Comparison of ENCODE assay signal across 1 cellular context in genomic region chr1:167565922-167566321, GRCh38.
TF ChIP-seq lines count a peak whose summit lies in the region.

No MANE protein-coding gene starts in this region.

TF ChIP-seq in K562, 482 proteins besides CTCF, POLR2A, EP300 and RAD21 (continued from another document):
- TF ChIP-seq, protein P1, sequence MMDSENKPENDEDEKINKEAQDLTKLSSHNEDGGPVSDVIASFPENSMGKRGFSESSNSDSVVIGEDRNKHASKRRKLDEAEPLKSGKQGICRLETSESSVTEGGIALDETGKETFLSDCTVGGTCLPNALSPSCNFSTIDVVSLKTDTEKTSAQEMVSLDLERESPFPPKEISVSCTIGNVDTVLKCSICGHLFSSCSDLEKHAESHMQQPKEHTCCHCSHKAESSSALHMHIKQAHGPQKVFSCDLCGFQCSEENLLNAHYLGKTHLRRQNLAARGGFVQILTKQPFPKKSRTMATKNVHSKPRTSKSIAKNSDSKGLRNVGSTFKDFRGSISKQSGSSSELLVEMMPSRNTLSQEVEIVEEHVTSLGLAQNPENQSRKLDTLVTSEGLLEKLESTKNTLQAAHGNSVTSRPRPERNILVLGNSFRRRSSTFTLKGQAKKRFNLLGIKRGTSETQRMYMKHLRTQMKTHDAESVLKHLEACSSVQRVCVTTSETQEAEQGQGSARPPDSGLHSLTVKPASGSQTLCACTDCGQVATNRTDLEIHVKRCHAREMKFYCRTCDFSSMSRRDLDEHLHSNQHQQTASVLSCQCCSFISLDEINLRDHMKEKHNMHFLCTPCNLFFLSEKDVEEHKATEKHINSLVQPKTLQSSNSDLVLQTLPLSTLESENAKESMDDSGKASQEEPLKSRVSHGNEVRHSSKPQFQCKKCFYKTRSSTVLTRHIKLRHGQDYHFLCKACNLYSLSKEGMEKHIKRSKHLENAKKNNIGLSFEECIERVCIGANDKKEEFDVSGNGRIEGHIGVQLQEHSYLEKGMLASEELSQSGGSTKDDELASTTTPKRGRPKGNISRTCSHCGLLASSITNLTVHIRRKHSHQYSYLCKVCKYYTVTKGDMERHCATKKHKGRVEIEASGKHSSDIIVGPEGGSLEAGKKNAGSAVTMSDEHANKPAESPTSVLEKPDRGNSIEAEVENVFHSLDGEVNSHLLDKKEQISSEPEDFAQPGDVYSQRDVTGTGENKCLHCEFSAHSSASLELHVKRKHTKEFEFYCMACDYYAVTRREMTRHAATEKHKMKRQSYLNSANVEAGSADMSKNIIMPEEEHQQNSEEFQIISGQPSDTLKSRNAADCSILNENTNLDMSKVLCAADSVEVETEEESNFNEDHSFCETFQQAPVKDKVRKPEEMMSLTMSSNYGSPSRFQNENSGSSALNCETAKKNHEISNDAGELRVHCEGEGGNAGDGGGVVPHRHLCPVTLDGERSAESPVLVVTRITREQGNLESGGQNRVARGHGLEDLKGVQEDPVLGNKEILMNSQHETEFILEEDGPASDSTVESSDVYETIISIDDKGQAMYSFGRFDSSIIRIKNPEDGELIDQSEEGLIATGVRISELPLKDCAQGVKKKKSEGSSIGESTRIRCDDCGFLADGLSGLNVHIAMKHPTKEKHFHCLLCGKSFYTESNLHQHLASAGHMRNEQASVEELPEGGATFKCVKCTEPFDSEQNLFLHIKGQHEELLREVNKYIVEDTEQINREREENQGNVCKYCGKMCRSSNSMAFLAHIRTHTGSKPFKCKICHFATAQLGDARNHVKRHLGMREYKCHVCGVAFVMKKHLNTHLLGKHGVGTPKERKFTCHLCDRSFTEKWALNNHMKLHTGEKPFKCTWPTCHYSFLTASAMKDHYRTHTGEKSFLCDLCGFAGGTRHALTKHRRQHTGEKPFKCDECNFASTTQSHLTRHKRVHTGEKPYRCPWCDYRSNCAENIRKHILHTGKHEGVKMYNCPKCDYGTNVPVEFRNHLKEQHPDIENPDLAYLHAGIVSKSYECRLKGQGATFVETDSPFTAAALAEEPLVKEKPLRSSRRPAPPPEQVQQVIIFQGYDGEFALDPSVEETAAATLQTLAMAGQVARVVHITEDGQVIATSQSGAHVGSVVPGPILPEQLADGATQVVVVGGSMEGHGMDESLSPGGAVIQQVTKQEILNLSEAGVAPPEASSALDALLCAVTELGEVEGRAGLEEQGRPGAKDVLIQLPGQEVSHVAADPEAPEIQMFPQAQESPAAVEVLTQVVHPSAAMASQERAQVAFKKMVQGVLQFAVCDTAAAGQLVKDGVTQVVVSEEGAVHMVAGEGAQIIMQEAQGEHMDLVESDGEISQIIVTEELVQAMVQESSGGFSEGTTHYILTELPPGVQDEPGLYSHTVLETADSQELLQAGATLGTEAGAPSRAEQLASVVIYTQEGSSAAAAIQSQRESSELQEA (IDR thresholded peaks at IDR 0.05; ENCODE audit: low read depth), result no peak
- no peak for TF ChIP-seq GTF2F1 (IDR thresholded peaks at IDR 0.05; ENCODE audit: low read depth, low read length)
- no peak for TF ChIP-seq IRF1 (CRISPR knock-in tag; IDR thresholded peaks at IDR 0.05; ENCODE audit: borderline replicate concordance)
- TF ChIP-seq L3MBTL2 (IDR thresholded peaks at IDR 0.05), result no peak
- no peak for TF ChIP-seq ARID2 (IDR thresholded peaks at IDR 0.05)
- TF ChIP-seq SIX5 (IDR thresholded peaks at IDR 0.05; ENCODE audit: borderline replicate concordance in 1 of 2, insufficient read depth in 1 of 2, low read depth in 1 of 2, low read length in 2 of 2), result no peak
- TF ChIP-seq BACH1 (tag; IDR thresholded peaks at IDR 0.05), result no peak
- no peak for TF ChIP-seq POLR3A (IDR thresholded peaks at IDR 0.05; ENCODE audit: borderline replicate concordance, extremely low read depth, insufficient read depth, insufficient read length)
- TF ChIP-seq ZZZ3 (IDR thresholded peaks at IDR 0.05), result no peak
- no peak for TF ChIP-seq HNRNPUL1 (IDR thresholded peaks at IDR 0.05; ENCODE audit: low read length)
- no peak for TF ChIP-seq MCM7 (IDR thresholded peaks at IDR 0.05)
- TF ChIP-seq ZNF217 (CRISPR knock-in tag; IDR thresholded peaks at IDR 0.05), result no peak
- TF ChIP-seq TEAD2 (tag; IDR thresholded peaks at IDR 0.05), result no peak
- TF ChIP-seq ZNF41 (CRISPR knock-in tag; conservative IDR thresholded peaks at IDR 0.05), result no peak
TF ChIP-seq in K562: peak in this region for 0.
